10 cellular contexts compared by ENCODE assay signal in the genomic region with DNA sequence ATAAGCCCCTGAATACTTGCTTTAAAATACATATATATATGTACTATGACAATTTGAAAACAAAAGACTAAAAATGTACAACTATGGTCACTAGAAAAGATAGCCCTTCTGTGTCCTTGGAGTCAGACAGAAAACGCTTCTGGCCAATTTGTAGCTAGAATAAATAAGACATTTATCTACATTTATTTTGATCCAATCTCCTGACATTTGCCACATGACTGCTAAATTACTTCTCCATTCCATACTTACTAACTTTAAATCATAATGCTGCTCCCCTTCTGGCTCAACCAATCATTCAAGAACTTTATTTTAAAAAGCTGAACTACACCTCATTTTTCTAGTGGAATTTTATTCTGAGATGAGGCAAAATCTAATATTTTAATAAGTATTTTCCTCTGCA.
A peak's percentile ranks its signal among the peaks of the same experiment; 100 is the strongest.
DNase-seq lines count a peak whose midpoint lies in the region; ATAC-seq and TF ChIP-seq lines count a peak whose summit lies in the region.
"Had no signal": no experiment of that assay in that cellular context is flagged by ENCODE, and none has a peak within 500 bp of the region (broad histone marks: within the 10 kb centered on the region; RNA-seq: fewer than 3 reads in every experiment).

No MANE protein-coding gene starts in this region.

- no peak overlapping the region for H3K4me3 ChIP-seq in RWPE2 (ENCODE audit: severe bottlenecking)
- peak overlapping the region in 58 of 59 donors; percentile 45 to 93 (median 61) for H3K4me3 ChIP-seq in dorsolateral prefrontal cortex
- H3K4me3 ChIP-seq in psoas muscle: peak overlapping the region; percentile 80

- H3K4me1 ChIP-seq in RWPE2 (ENCODE audit: insufficient read depth, poor library complexity, severe bottlenecking) (peaks cover 38% of the 10 kb centered on the region), psoas muscle (peaks cover 56% of the 10 kb centered on the region)

- no TSS peak for BruUV-seq in Calu3 (replicated peaks; lab: Mats Ljungman, UMichigan)

- H3K4me3 Mint-ChIP-seq in Calu3 (ENCODE audit: low read depth, unreplicated experiment): peak overlapping the region; percentile 72

- 37 to 56% (median 43%) methylated on average over 1 of the region's 1 CpG for WGBS in psoas muscle, 3 donors

- H3K36me3 Mint-ChIP-seq in Calu3 (ENCODE audit: insufficient read depth, unreplicated experiment): peaks cover 19% of the 10 kb centered on the region

- no peak overlapping the region for H3K27ac Mint-ChIP-seq in Calu3 (ENCODE audit: unreplicated experiment)

- H3K4me1 Mint-ChIP-seq in Calu3 (ENCODE audit: low read depth, unreplicated experiment): peaks cover 50% of the 10 kb centered on the region

- H3K9me3 ChIP-seq in RWPE2 (ENCODE audit: severe bottlenecking) (no peaks in the 10 kb centered on the region), psoas muscle (no peaks in the 10 kb centered on the region)

- ATAC-seq in RWPE2 (ENCODE audit: low read depth): no peak
- ATAC-seq in psoas muscle: no peak
- ATAC-seq in HG03097 (IDR thresholded peaks at IDR 0.05; ENCODE audit: low FRiP score, unreplicated experiment): no peak
- no peak for ATAC-seq in HG03565 (IDR thresholded peaks at IDR 0.05; ENCODE audit: unreplicated experiment)
- ATAC-seq: activated CD4-positive, CD25-positive, alpha-beta regulatory T cell treated with anti-CD3 and anti-CD28 coated beads, Interleukin-2, amount 50 U/mL, for 24 hours had no signal

- TF ChIP-seq CTCF in Calu3 (IDR thresholded peaks at IDR 0.05; ENCODE audit: unreplicated experiment): no peak
- no peak for TF ChIP-seq CTCF in RWPE2 (IDR thresholded peaks at IDR 0.05; ENCODE audit: poor library complexity, severe bottlenecking)
- TF ChIP-seq CTCF in dorsolateral prefrontal cortex (IDR thresholded peaks at IDR 0.05 in 54 of 56, conservative IDR thresholded peaks at IDR 0.05 in 2 of 56; ENCODE audit: low read depth in 1 of 56, partially characterized antibody in 56 of 56): peak in 1 of 56 donors; percentile 15
- TF ChIP-seq CTCF in psoas muscle (IDR thresholded peaks at IDR 0.05): no peak

- intact Hi-C loops in Calu3 (cut with micrococcal nuclease; ENCODE audit: unreplicated experiment) (no loop called here), dorsolateral prefrontal cortex (cut with DNase I) (no loop called here), psoas muscle (cut with DNase I) (loop anchor here (5.0 kb wide), 2 partner anchors 66 to 81 kb away; partner anchors contain the start of gene CYTH1 (in 1 of the 2))

- no peak for DNase-seq in Calu3
- DNase-seq in RWPE2 (ENCODE audit: low spot score): no peak
- no peak for DNase-seq in dorsolateral prefrontal cortex
- DNase-seq in psoas muscle: no peak
- DNase-seq in HPDE6-E6E7 (ENCODE audit: extremely low spot score): no peak
- no peak for DNase-seq in GM03348 (ENCODE audit: low spot score)
- DNase-seq: GF-D8 had no signal

- no peaks in the 10 kb centered on the region for H3K9me3 Mint-ChIP-seq in Calu3 (ENCODE audit: low read depth, unreplicated experiment)

- CTCF ChIA-PET in Calu3 (lab: Charles Lee): interaction anchor here (0.5 to 1.1 kb wide), 2 partner anchors 22 to 179 kb away, joined by 3 to 4 read pairs; no protein-coding TSS in a partner anchor

- no peaks in the 10 kb centered on the region for H3K27me3 ChIP-seq in RWPE2 (ENCODE audit: insufficient read depth, poor library complexity, severe bottlenecking)
- no peaks in the 10 kb centered on the region for H3K27me3 ChIP-seq in dorsolateral prefrontal cortex
- H3K27me3 ChIP-seq in psoas muscle (ENCODE audit: insufficient read depth in 3 of 3, low read length in 2 of 3): no peaks in the 10 kb centered on the region

- H3K27ac ChIP-seq in RWPE2 (ENCODE audit: poor library complexity, severe bottlenecking) (peak overlapping the region; percentile 60), dorsolateral prefrontal cortex (peak overlapping the region; percentile 79 to 99 (median 96)), psoas muscle (peak overlapping the region; percentile 78)

- no peaks in the 10 kb centered on the region for H3K36me3 ChIP-seq in RWPE2 (ENCODE audit: low read depth)
- no peaks in the 10 kb centered on the region for H3K36me3 ChIP-seq in psoas muscle (ENCODE audit: insufficient read depth in 1 of 2, low read depth in 1 of 2)

- H3K27me3 Mint-ChIP-seq in Calu3 (ENCODE audit: unreplicated experiment): no peaks in the 10 kb centered on the region

Comparison
In these comparisons a context has a peak if more than half of its experiments do, and no peak if none do; other contexts are left out.
1. intact Hi-C loops: an anchor here in psoas muscle (5.0 kb wide); none called in Calu3 and dorsolateral prefrontal cortex.